ENCODE assay signal across 9 cellular contexts in the genomic region with DNA sequence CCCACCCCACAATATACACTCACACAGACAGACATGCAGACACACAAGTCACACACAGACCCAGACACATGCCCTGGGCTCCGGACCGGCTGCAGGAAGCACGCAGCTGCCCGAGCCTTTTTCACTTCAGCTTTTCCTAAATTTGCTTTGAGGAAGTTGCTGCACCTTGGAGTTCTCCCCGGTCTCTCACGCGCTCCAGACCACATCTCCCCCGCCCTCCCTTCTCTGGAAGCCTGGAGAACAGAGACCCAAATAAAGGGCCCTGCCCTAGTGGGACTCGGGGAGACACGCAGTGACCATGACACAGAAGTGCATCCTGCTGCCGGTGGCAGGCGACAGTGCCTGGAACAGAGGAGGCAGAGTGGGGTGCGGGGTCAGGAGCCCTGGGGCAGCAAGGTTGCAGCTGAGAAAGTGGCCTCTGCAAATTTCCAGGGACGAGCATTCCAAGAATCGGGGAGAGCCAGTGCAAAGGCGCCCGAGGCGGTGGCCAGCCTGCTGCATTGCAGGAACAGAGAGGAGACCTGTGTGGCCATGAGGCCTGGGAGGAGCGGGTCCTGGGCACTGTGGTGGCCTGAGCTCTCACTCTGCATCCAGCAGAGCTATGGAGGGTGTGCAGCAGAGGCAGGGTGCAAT. TPM values are rescaled to one million over a fixed set of nuclear protein-coding genes. Genes with fewer than 3 reads are reported as not detected.
DNase-seq lines count a peak whose midpoint lies in the region; ATAC-seq, FAIRE-seq and TF ChIP-seq lines count a peak whose summit lies in the region.
"Had no signal": no experiment of that assay in that cellular context is flagged by ENCODE, and none has a peak within 500 bp of the region (broad histone marks: within the 10 kb centered on the region; RNA-seq: fewer than 3 reads in every experiment).

No MANE protein-coding gene starts in this region.

- H3K79me2 ChIP-seq in HepG2 (ENCODE audit: insufficient read depth, low read length), result no peaks in the 10 kb centered on the region

- H3K27me3 ChIP-seq in HUES48 (ENCODE audit: control insufficient read depth, insufficient read depth, low read length) (no peaks in the 10 kb centered on the region), HepG2 (ENCODE audit: control insufficient read depth in 1 of 2, insufficient read depth in 2 of 2, low read length in 2 of 2) (no peaks in the 10 kb centered on the region; a peak in 2 of 5 replicates)

- H3K9me3 ChIP-seq in HUES48 (ENCODE audit: control insufficient read depth, insufficient read depth, low read length) (no peaks in the 10 kb centered on the region), HepG2 (ENCODE audit: low read length) (no peaks in the 10 kb centered on the region)

- H3K4me3 ChIP-seq in HUES48 (ENCODE audit: low read depth, low read length) (no peak overlapping the region), HepG2 (replicated peaks in 1 of 3; ENCODE audit: insufficient read depth in 1 of 3, low read depth in 2 of 3, low read length in 3 of 3) (peak overlapping the region; percentile 40 to 68 (median 43))

- 1% methylated on average over 18 of the region's 19 CpGs for WGBS in HepG2 (ENCODE audit: low lambda C conversion rate)

- in situ Hi-C loops in HepG2 (cut with HindIII; ENCODE audit: extremely low pct_ligation_motif_present, low pct_unique_long_range_greater_than_20kb), result no loop called here

- no peak overlapping the region for H2AFZ ChIP-seq in HepG2 (ENCODE audit: low read length)

- no peak for TF ChIP-seq POLR2A in HepG2 (IDR thresholded peaks at IDR 0.05; ENCODE audit: insufficient read depth in 1 of 2, low read depth in 2 of 2, low read length in 2 of 2)

- CTCF ChIA-PET in HepG2 (lab: Yijun Ruan, JAX; ENCODE audit: low intra/inter-chr PET ratio, low total read pairs), result no interaction called here

- TF ChIP-seq EP300 in HepG2 (IDR thresholded peaks at IDR 0.05; ENCODE audit: low read depth in 2 of 2, low read length in 2 of 2), result no peak
- no peak for TF ChIP-seq EP300 in HepG2 (CRISPR knock-in tag; IDR thresholded peaks at IDR 0.05; ENCODE audit: borderline replicate concordance)

- no peak overlapping the region for H3K9ac ChIP-seq in HUES48 (ENCODE audit: low read depth, low read length)
- H3K9ac ChIP-seq in HepG2 (ENCODE audit: insufficient read depth, low read depth, low read length), result peak overlapping the region; percentile 34

- POLR2A ChIA-PET in HepG2 (lab: Yijun Ruan, JAX), result interaction anchor here (0.9 to 4.5 kb wide), 7 partner anchors 10 to 70 kb away, joined by 3 to 40 read pairs (median 5); a partner anchor contains a TSS

- no peaks in the 10 kb centered on the region for H4K20me1 ChIP-seq in HepG2 (ENCODE audit: insufficient read depth, low read length)

- TF ChIP-seq CTCF in HepG2 (CRISPR knock-in tag; IDR thresholded peaks at IDR 0.05), result peak; percentile 25; the same call in 1 of the 2 replicates

- peak overlapping the region; percentile 71 for H3K4me2 ChIP-seq in HepG2 (ENCODE audit: low read depth, low read length)

- H3K4me1 ChIP-seq in HUES48 (ENCODE audit: control insufficient read depth, insufficient read depth, low read length) (peaks cover 19% of the 10 kb centered on the region), HepG2 (ENCODE audit: insufficient read depth, low read length) (peaks cover 97% of the 10 kb centered on the region)

- intact Hi-C loops in HepG2 (cut with micrococcal nuclease; ENCODE audit: unreplicated experiment), result loop anchor here (5.0 kb wide), 1 partner anchor 33 kb away; no protein-coding TSS in a partner anchor

- FAIRE-seq in HepG2 (lab: Jason Lieb, UNC), result no peak

- ATAC-seq in HepG2, result peak; percentile 55
- ATAC-seq: activated naive CD4-positive, alpha-beta T cell treated with anti-CD3 and anti-CD28 coated beads, Interleukin-2, amount 50 U/mL, for 72 hours had no signal

- peak in 29 of 56 donors; percentile 14 to 72 (median 39) for DNase-seq in amygdala (lab: John Stamatoyannopoulos, UW)
- DNase-seq in HepG2 (ENCODE audit: low spot score), result no peak
- DNase-seq in substantia nigra (lab: John Stamatoyannopoulos, UW), result peak in 31 of 49 donors; percentile 11 to 75 (median 39)
- no peak for DNase-seq in T1000 (lab: John Stamatoyannopoulos, UW)
- DNase-seq in kidney glomerular epithelial cell (lab: John Stamatoyannopoulos, UW), result no peak
- no peak for DNase-seq in activated effector memory CD4-positive, alpha-beta T cell treated with anti-CD3 and anti-CD28 coated beads, Interleukin-2, amount 50 U/mL, for 16 hours
- DNase-seq in GM19238 (ENCODE audit: insufficient read length, low spot score), result no peak

- H3K36me3 ChIP-seq in HUES48 (ENCODE audit: control insufficient read depth, insufficient read depth, low read length), result no peaks in the 10 kb centered on the region
- H3K36me3 ChIP-seq in HepG2 (replicated peaks in 1 of 2; ENCODE audit: control insufficient read depth in 1 of 2, insufficient read depth in 2 of 2, low read length in 2 of 2), result no peaks in the 10 kb centered on the region

- H3K27ac ChIP-seq in HUES48 (ENCODE audit: low read depth, low read length) (peak overlapping the region; percentile 20), HepG2 (ENCODE audit: extremely low read length, insufficient read depth, low read length) (peak overlapping the region; percentile 32), substantia nigra (ENCODE audit: low read depth, low read length, poor library complexity, severe bottlenecking) (peak overlapping the region; percentile 63)

- no TSS peak for BruUV-seq in HepG2 (replicated peaks; lab: Mats Ljungman, UMichigan)

- no peak for TF ChIP-seq RAD21 in HepG2 (CRISPR knock-in tag; IDR thresholded peaks at IDR 0.05)

RNA-seq across cellular contexts. Expression of a gene that starts 19.1 kb away (rescaled TPM):
- 1,051 and 1,499 TPM in 2 replicates for total RNA-seq in HepG2 (2016; rRNA removed; fragmentation: Illumina TruSeq; extraction: Trizol)
- 1,087 and 1,361 TPM in 2 replicates for total RNA-seq in HepG2 (2016; cell fraction: cytosol; rRNA removed; fragmentation: Illumina TruSeq; extraction: Trizol; ENCODE audit: low read depth)
- 1,096 and 1,452 TPM in 2 replicates for total RNA-seq in HepG2 (2016; cell fraction: insoluble cytoplasmic fraction; rRNA removed; fragmentation: Illumina TruSeq; extraction: Trizol)
- 2,264 and 2,553 TPM in 2 replicates for total RNA-seq in HepG2 (2016; cell fraction: membrane; rRNA removed; fragmentation: Illumina TruSeq; extraction: Trizol)
- total RNA-seq in HepG2 (2016; cell fraction: nucleus; rRNA removed; fragmentation: Illumina TruSeq; extraction: Trizol), result 614 and 672 TPM in 2 replicates
- polyA plus RNA-seq in HepG2 (2011; rRNA removed), result 3,218 and 3,279 TPM in 2 replicates
- polyA plus RNA-seq in HepG2 (2011; cell fraction: cytosol; rRNA removed), result 5,445 and 6,556 TPM in 2 replicates
- 1,725 and 2,021 TPM in 2 replicates for polyA plus RNA-seq in HepG2 (2011; cell fraction: nucleus; rRNA removed)
- 2,306 and 3,237 TPM in 2 replicates for polyA plus RNA-seq in HepG2 (2012)
- 2,660 and 3,068 TPM in 2 replicates for polyA plus RNA-seq in HepG2 (2016; cell fraction: cytosol; fragmentation: Illumina TruSeq; extraction: Trizol; ENCODE audit: low read depth)
- polyA plus RNA-seq in HepG2 (2016; cell fraction: insoluble cytoplasmic fraction; fragmentation: Illumina TruSeq; extraction: Trizol; ENCODE audit: low read depth), result 2,953 and 3,012 TPM in 2 replicates
- polyA plus RNA-seq in HepG2 (2016; cell fraction: membrane; fragmentation: Illumina TruSeq; extraction: Trizol; ENCODE audit: low read depth), result 4,441 and 4,891 TPM in 2 replicates
- polyA plus RNA-seq in HepG2 (2016; cell fraction: nucleus; fragmentation: Illumina TruSeq; extraction: Trizol; ENCODE audit: insufficient read depth, low read depth), result 1,802 and 1,847 TPM in 2 replicates
- 2,170 and 2,278 TPM in 2 replicates for polyA minus RNA-seq in HepG2 (2011; rRNA and poly(A)+ RNA removed; ENCODE audit: low replicate concordance)
- polyA minus RNA-seq in HepG2 (2011; cell fraction: cytosol; rRNA and poly(A)+ RNA removed), result 946 and 956 TPM in 2 replicates
- 510 and 805 TPM in 2 replicates for polyA minus RNA-seq in HepG2 (2011; cell fraction: nucleus; rRNA and poly(A)+ RNA removed)

RNA-seq across cellular contexts. Expression of a gene that starts 49.5 kb away (rescaled TPM):
- total RNA-seq in HepG2 (2016; rRNA removed; fragmentation: Illumina TruSeq; extraction: Trizol), result 0.27 TPM in 1 of 2 replicates, not detected in the other
- total RNA-seq in HepG2 (2016; cell fraction: cytosol; rRNA removed; fragmentation: Illumina TruSeq; extraction: Trizol; ENCODE audit: low read depth), result 0.71 TPM in 2 replicates
- 0.21 and 0.39 TPM in 2 replicates for total RNA-seq in HepG2 (2016; cell fraction: insoluble cytoplasmic fraction; rRNA removed; fragmentation: Illumina TruSeq; extraction: Trizol)
- total RNA-seq in HepG2 (2016; cell fraction: membrane; rRNA removed; fragmentation: Illumina TruSeq; extraction: Trizol), result 0.19 and 0.48 TPM in 2 replicates
- 0.25 TPM in 1 of 2 replicates, not detected in the other for total RNA-seq in HepG2 (2016; cell fraction: nucleus; rRNA removed; fragmentation: Illumina TruSeq; extraction: Trizol)
- 2.7 and 3.3 TPM in 2 replicates for polyA plus RNA-seq in HepG2 (2011; rRNA removed)
- polyA plus RNA-seq in HepG2 (2011; cell fraction: cytosol; rRNA removed), result 2.1 and 3.4 TPM in 2 replicates
- polyA plus RNA-seq in HepG2 (2011; cell fraction: nucleus; rRNA removed), result 4.6 and 7.5 TPM in 2 replicates
- polyA plus RNA-seq in HepG2 (2012), result 2.1 and 2.8 TPM in 2 replicates
- 1.6 and 1.8 TPM in 2 replicates for polyA plus RNA-seq in HepG2 (2016; cell fraction: cytosol; fragmentation: Illumina TruSeq; extraction: Trizol; ENCODE audit: low read depth)
- polyA plus RNA-seq in HepG2 (2016; cell fraction: insoluble cytoplasmic fraction; fragmentation: Illumina TruSeq; extraction: Trizol; ENCODE audit: low read depth), result 0.53 and 1.0 TPM in 2 replicates
- polyA plus RNA-seq in HepG2 (2016; cell fraction: membrane; fragmentation: Illumina TruSeq; extraction: Trizol; ENCODE audit: low read depth), result 0.81 and 1.6 TPM in 2 replicates
- 1.7 and 2.3 TPM in 2 replicates for polyA plus RNA-seq in HepG2 (2016; cell fraction: nucleus; fragmentation: Illumina TruSeq; extraction: Trizol; ENCODE audit: insufficient read depth, low read depth)
- polyA minus RNA-seq in HepG2 (2011; rRNA and poly(A)+ RNA removed; ENCODE audit: low replicate concordance), result 0.82 and 3.0 TPM in 2 replicates
- 1.2 TPM in 1 of 2 replicates, not detected in the other for polyA minus RNA-seq in HepG2 (2011; cell fraction: cytosol; rRNA and poly(A)+ RNA removed)
- polyA minus RNA-seq in HepG2 (2011; cell fraction: nucleus; rRNA and poly(A)+ RNA removed), result 0.77 and 1.6 TPM in 2 replicates

RNA-seq across cellular contexts. Expression of a gene that starts 55.5 kb away (rescaled TPM):
- total RNA-seq in HepG2 (2016; rRNA removed; fragmentation: Illumina TruSeq; extraction: Trizol), result 0.65 and 1.4 TPM in 2 replicates
- total RNA-seq in HepG2 (2016; cell fraction: cytosol; rRNA removed; fragmentation: Illumina TruSeq; extraction: Trizol; ENCODE audit: low read depth), result 0.26 and 0.30 TPM in 2 replicates
- 1.0 and 1.1 TPM in 2 replicates for total RNA-seq in HepG2 (2016; cell fraction: insoluble cytoplasmic fraction; rRNA removed; fragmentation: Illumina TruSeq; extraction: Trizol)
- 0.76 and 1.4 TPM in 2 replicates for total RNA-seq in HepG2 (2016; cell fraction: membrane; rRNA removed; fragmentation: Illumina TruSeq; extraction: Trizol)
- total RNA-seq in HepG2 (2016; cell fraction: nucleus; rRNA removed; fragmentation: Illumina TruSeq; extraction: Trizol), result 1.7 and 2.0 TPM in 2 replicates
- polyA plus RNA-seq in HepG2 (2011; rRNA removed), result 10.1 and 12.8 TPM in 2 replicates
- polyA plus RNA-seq in HepG2 (2011; cell fraction: cytosol; rRNA removed), result 12.7 and 12.9 TPM in 2 replicates
- 37.3 and 38.1 TPM in 2 replicates for polyA plus RNA-seq in HepG2 (2011; cell fraction: nucleus; rRNA removed)
- polyA plus RNA-seq in HepG2 (2012), result 11.5 and 12.7 TPM in 2 replicates
- 0.15 and 0.27 TPM in 2 replicates for polyA plus RNA-seq in HepG2 (2016; cell fraction: cytosol; fragmentation: Illumina TruSeq; extraction: Trizol; ENCODE audit: low read depth)
- 0.72 and 0.85 TPM in 2 replicates for polyA plus RNA-seq in HepG2 (2016; cell fraction: insoluble cytoplasmic fraction; fragmentation: Illumina TruSeq; extraction: Trizol; ENCODE audit: low read depth)
- polyA plus RNA-seq in HepG2 (2016; cell fraction: membrane; fragmentation: Illumina TruSeq; extraction: Trizol; ENCODE audit: low read depth), result 0.63 and 0.68 TPM in 2 replicates
- polyA plus RNA-seq in HepG2 (2016; cell fraction: nucleus; fragmentation: Illumina TruSeq; extraction: Trizol; ENCODE audit: insufficient read depth, low read depth), result 3.3 and 3.9 TPM in 2 replicates
- polyA minus RNA-seq in HepG2 (2011; rRNA and poly(A)+ RNA removed; ENCODE audit: low replicate concordance), result 2.3 and 28.2 TPM in 2 replicates
- 13.6 and 16.1 TPM in 2 replicates for polyA minus RNA-seq in HepG2 (2011; cell fraction: cytosol; rRNA and poly(A)+ RNA removed)
- 7.7 and 9.6 TPM in 2 replicates for polyA minus RNA-seq in HepG2 (2011; cell fraction: nucleus; rRNA and poly(A)+ RNA removed)

Comparison
In these comparisons a context has a peak if more than half of its experiments do, and no peak if none do; other contexts are left out.
1. DNase-seq: peak in amygdala (29 of 56) and substantia nigra (31 of 49); none in HepG2 (single experiment), T1000 (single experiment), kidney glomerular epithelial cell (single experiment), activated effector memory CD4-positive, alpha-beta T cell treated with anti-CD3 and anti-CD28 coated beads, Interleukin-2, amount 50 U/mL, for 16 hours (single experiment) and GM19238 (single experiment).
2. Peak in every context shown above with its lines, with median percentiles within 50 percentile points of each other: H3K27ac ChIP-seq.